Comparison of ENCODE assay signal across 8 cellular contexts in the genomic region with DNA sequence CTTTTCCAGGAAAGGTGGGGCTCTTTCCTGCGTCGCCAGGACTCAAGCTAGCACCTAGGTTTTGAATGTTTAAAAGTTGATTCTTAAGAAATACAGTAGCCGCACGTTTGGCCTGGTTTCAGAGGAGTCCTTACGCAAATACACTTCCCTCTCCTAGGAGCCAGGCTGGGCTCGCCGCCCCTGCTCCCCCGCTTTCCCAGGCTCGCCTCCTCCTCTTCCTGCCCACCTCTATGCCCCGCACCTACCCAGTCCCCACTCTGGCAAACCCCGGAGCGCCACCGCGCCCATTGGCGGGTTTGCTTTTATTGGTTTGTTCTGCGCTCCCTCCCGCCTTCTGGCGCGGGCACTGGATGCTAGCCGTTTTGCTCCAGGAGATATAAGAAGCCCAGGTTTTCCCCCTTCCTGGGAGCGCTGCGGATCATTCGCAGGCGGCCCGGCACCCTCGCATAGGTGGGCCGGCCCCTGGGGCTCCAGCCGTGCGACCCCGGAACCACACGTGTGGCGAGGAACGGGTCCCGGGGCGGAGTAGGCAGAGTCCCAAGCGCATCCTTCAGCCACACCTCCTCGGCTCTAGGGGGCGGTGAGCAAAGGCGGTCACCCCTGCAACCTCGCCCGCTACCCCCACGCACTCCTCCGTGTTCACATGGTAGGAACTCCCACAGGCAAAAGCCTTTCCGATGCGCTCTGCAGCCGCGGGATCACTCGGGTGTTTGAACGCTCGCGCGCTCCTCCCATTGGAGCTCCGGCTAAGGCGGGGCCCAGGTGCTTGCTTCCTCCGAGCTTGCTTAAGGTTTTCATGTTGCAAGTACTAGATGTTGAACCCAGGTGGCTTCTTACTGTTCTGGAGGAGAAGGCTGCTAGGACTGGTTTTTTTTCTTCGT.
DNase-seq lines count a peak whose midpoint lies in the region; ATAC-seq and TF ChIP-seq lines count a peak whose summit lies in the region.

No MANE protein-coding gene starts in this region.

- H3K27me3 ChIP-seq in AG04450 (ENCODE audit: control insufficient read depth, insufficient read depth, low read length): peaks cover 3% of the 10 kb centered on the region
- H3K27me3 ChIP-seq in SJSA1 (replicated peaks): no peaks in the 10 kb centered on the region
- H3K27me3 ChIP-seq in skeletal muscle satellite cell (ENCODE audit: control insufficient read depth, insufficient read depth, low read length): peaks cover 5% of the 10 kb centered on the region

- peak overlapping the region; percentile 55 for H3K4me3 ChIP-seq in AG04450 (ENCODE audit: low read depth, low read length)
- H3K4me3 ChIP-seq in SJSA1: peak overlapping the region; percentile 90
- H3K4me3 ChIP-seq in skeletal muscle satellite cell (ENCODE audit: low read length): peak overlapping the region; percentile 82

- H3K36me3 ChIP-seq in SJSA1: peaks cover 6% of the 10 kb centered on the region
- H3K36me3 ChIP-seq in skeletal muscle satellite cell (ENCODE audit: insufficient read depth, low read length): no peaks in the 10 kb centered on the region

- CTCF ChIA-PET in AG04450 (lab: Charles Lee): interaction anchor here (1.1 to 1.7 kb wide), 3 partner anchors 12 to 469 kb away, joined by 3 to 8 read pairs (median 3); no protein-coding TSS in a partner anchor

- no peaks in the 10 kb centered on the region for H3K9me3 Mint-ChIP-seq in activated naive CD8-positive, alpha-beta T cell treated with anti-CD3 and anti-CD28 coated beads for 36 hours

- H3K4me2 ChIP-seq in skeletal muscle satellite cell (ENCODE audit: low read length): peak overlapping the region; percentile 98

- peaks cover 41% of the 10 kb centered on the region for H3K4me1 Mint-ChIP-seq in activated naive CD8-positive, alpha-beta T cell treated with anti-CD3 and anti-CD28 coated beads for 36 hours

- DNase-seq in AG04450 (ENCODE audit: low read depth, low spot score) (no peak), HT-29 (ENCODE audit: low spot score) (peak; percentile 79), SJSA1 (ENCODE audit: low read depth in 1 of 2, low spot score in 2 of 2) (peak in 1 of 2 experiments; percentile 50), hepatic stellate cell (ENCODE audit: low spot score) (peak; percentile 26)
- DNase-seq in activated naive CD8-positive, alpha-beta T cell treated with anti-CD3 and anti-CD28 coated beads for 36 hours: peak; percentile 79

- no peak for TF ChIP-seq CTCF in AG04450 (IDR thresholded peaks at IDR 0.05; ENCODE audit: low read depth, low read length)

- no peak overlapping the region for H3K27ac ChIP-seq in AG04450 (ENCODE audit: low read depth, low read length)
- H3K27ac ChIP-seq in SJSA1: no peak overlapping the region

- peak overlapping the region; percentile 90 for H3K4me3 Mint-ChIP-seq in activated naive CD8-positive, alpha-beta T cell treated with anti-CD3 and anti-CD28 coated beads for 36 hours

- peak; percentile 26 for ATAC-seq in GM19324 (IDR thresholded peaks at IDR 0.05; ENCODE audit: low FRiP score, unreplicated experiment)
- no peak for ATAC-seq in GM19328 (IDR thresholded peaks at IDR 0.05; ENCODE audit: unreplicated experiment)

- POLR2A ChIA-PET in AG04450 (lab: Yijun Ruan, JAX): no interaction called here

- H3K4me1 ChIP-seq in SJSA1 (replicated peaks): peaks cover 34% of the 10 kb centered on the region
- peaks cover 30% of the 10 kb centered on the region for H3K4me1 ChIP-seq in skeletal muscle satellite cell (ENCODE audit: control insufficient read depth, insufficient read depth, low read length)

- peaks cover 4% of the 10 kb centered on the region for H3K27me3 Mint-ChIP-seq in activated naive CD8-positive, alpha-beta T cell treated with anti-CD3 and anti-CD28 coated beads for 36 hours

- H3K9ac ChIP-seq in skeletal muscle satellite cell (ENCODE audit: low read depth, low read length): peak overlapping the region; percentile 5

- H3K9me3 ChIP-seq in AG04450 (ENCODE audit: control insufficient read depth, insufficient read depth, low read length) (no peaks in the 10 kb centered on the region; the same call in 1 of the 2 replicates), SJSA1 (replicated peaks) (no peaks in the 10 kb centered on the region), skeletal muscle satellite cell (replicated peaks; ENCODE audit: low read length) (no peaks in the 10 kb centered on the region)

- H3K27ac Mint-ChIP-seq in activated naive CD8-positive, alpha-beta T cell treated with anti-CD3 and anti-CD28 coated beads for 36 hours: peak overlapping the region; percentile 75

- H3K36me3 Mint-ChIP-seq in activated naive CD8-positive, alpha-beta T cell treated with anti-CD3 and anti-CD28 coated beads for 36 hours: no peaks in the 10 kb centered on the region
